ENCODE assay signal across 10 cellular contexts in genomic region chr2:188478724-188479123, GRCh38.
DNase-seq lines count a peak whose midpoint lies in the region; ATAC-seq lines count a peak whose summit lies in the region.
"Had no signal": no experiment of that assay in that cellular context is flagged by ENCODE, and none has a peak within 500 bp of the region (broad histone marks: within the 10 kb centered on the region; RNA-seq: fewer than 3 reads in every experiment).

No MANE protein-coding gene starts in this region.

- ATAC-seq in GM19452 (IDR thresholded peaks at IDR 0.05; ENCODE audit: unreplicated experiment) = peak; percentile 95
- ATAC-seq in HG03064 (IDR thresholded peaks at IDR 0.05; ENCODE audit: low read depth, unreplicated experiment) = peak; percentile 99

- H3K4me3 Mint-ChIP-seq in immature natural killer cell = no peak overlapping the region
- H3K4me3 Mint-ChIP-seq: CD8-positive, alpha-beta memory T cell had no signal

- H3K4me1 Mint-ChIP-seq in immature natural killer cell = no peaks in the 10 kb centered on the region
- H3K4me1 Mint-ChIP-seq: CD8-positive, alpha-beta memory T cell had no signal

- H3K36me3 Mint-ChIP-seq in immature natural killer cell = no peaks in the 10 kb centered on the region
- H3K36me3 Mint-ChIP-seq: CD8-positive, alpha-beta memory T cell had no signal

- H3K27ac Mint-ChIP-seq in immature natural killer cell = no peak overlapping the region
- H3K27ac Mint-ChIP-seq: CD8-positive, alpha-beta memory T cell had no signal

- H3K9me3 Mint-ChIP-seq in immature natural killer cell = peaks cover 3 to 30% (median 10%) of the 10 kb centered on the region in 6 donors

- DNase-seq in DMS53 treated with DMSO at 0.1 percent for 48 hours (lab: John Stamatoyannopoulos, UW; ENCODE audit: unreplicated experiment) = peak; percentile 75
- peak; percentile 50 for DNase-seq in SK-N-DZ (ENCODE audit: low spot score)
- no peak for DNase-seq in immature natural killer cell
- no peak for DNase-seq in globus pallidus (ENCODE audit: low spot score)
- no peak for DNase-seq in activated CD4-positive, alpha-beta T cell treated with anti-CD3 and anti-CD28 coated beads for 48 hours
- no peak for DNase-seq in nucleus accumbens (lab: John Stamatoyannopoulos, UW)
- DNase-seq: amniotic stem cell; CD8-positive, alpha-beta memory T cell had no signal

- no peaks in the 10 kb centered on the region for H3K27me3 Mint-ChIP-seq in immature natural killer cell (ENCODE audit: low read depth in 3 of 3)
- H3K27me3 Mint-ChIP-seq: CD8-positive, alpha-beta memory T cell had no signal

Comparison
In these comparisons a context has a peak if more than half of its experiments do, and no peak if none do; other contexts are left out.
1. DNase-seq: peak in DMS53 treated with DMSO at 0.1 percent for 48 hours (single experiment) and SK-N-DZ (single experiment); none in immature natural killer cell (0 of 3), globus pallidus (single experiment), activated CD4-positive, alpha-beta T cell treated with anti-CD3 and anti-CD28 coated beads for 48 hours (single experiment) and nucleus accumbens (0 of 56).